14 cellular contexts compared by ENCODE assay signal in the genomic region with DNA sequence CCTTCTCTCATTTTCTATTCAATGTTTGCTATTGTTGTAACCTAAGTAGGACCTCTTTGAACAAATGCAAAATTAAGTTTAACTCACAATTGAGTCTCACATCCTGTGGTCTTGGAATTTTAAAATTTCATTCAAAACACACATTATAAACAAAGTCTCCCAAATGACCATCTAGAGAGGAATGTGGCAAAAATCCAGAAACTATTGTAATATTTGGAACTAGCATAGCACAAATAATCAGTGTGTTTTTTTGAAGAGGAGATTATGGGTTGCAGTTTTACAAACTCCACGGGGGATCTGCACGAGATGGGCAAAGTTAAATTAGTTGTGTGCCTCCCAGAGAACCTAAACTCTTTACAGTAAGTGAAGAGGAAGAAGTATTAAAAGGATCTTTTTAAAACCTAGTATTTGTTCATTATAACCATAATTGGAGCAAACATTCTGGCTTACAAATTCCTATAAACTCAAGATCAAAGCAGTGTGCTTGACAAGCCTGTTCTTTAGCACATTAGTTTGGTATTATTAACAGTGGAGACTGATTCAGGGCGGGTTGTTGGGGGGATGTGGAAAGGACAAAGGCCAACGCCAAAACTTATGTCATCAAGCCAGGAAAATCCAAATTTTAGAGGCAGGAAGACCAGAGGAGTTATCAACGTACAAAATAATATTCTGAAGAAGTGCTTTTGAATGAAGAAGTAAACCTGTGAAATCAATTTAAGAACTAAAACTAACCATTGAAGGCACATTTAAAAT.
DNase-seq lines count a peak whose midpoint lies in the region; ATAC-seq and TF ChIP-seq lines count a peak whose summit lies in the region.
"Had no signal": no experiment of that assay in that cellular context is flagged by ENCODE, and none has a peak within 500 bp of the region (broad histone marks: within the 10 kb centered on the region; RNA-seq: fewer than 3 reads in every experiment).

No MANE protein-coding gene starts in this region.

- H3K4me1 ChIP-seq in HAP-1 (peaks cover 43% of the 10 kb centered on the region), adipocyte (ENCODE audit: control insufficient read depth, insufficient read depth, low read length) (peaks cover 29% of the 10 kb centered on the region)

- ATAC-seq in GM21717 (IDR thresholded peaks at IDR 0.05; ENCODE audit: unreplicated experiment): no peak
- ATAC-seq: left colon had no signal

- H3K36me3 ChIP-seq in HAP-1 (replicated peaks): no peaks in the 10 kb centered on the region
- H3K36me3 ChIP-seq in adipocyte (ENCODE audit: control insufficient read depth, insufficient read depth, low read length, severe bottlenecking): no peaks in the 10 kb centered on the region
- H3K36me3 ChIP-seq: ovary had no signal

- TF ChIP-seq CTCF in AG09319 (IDR thresholded peaks at IDR 0.05; ENCODE audit: low read depth, low read length) (no peak), foreskin fibroblast (IDR thresholded peaks at IDR 0.05; ENCODE audit: low read depth, low read length) (no peak)

- in situ Hi-C loops in HAP-1 (cut with MboI; ENCODE audit: low sequenced_read_pairs): no loop called here

- H3K9me3 ChIP-seq in HAP-1 (no peaks in the 10 kb centered on the region), adipocyte (ENCODE audit: control insufficient read depth, low read length) (no peaks in the 10 kb centered on the region)
- H3K9me3 ChIP-seq: ovary had no signal

- H3K27ac ChIP-seq in caudate nucleus (ENCODE audit: low read depth, low read length): no peak overlapping the region
- H3K27ac ChIP-seq: ovary, RWPE1 had no signal

- no peaks in the 10 kb centered on the region; the same call in 1 of the 2 replicates for H3K27me3 ChIP-seq in HAP-1 (ENCODE audit: low read depth)
- no peaks in the 10 kb centered on the region for H3K27me3 ChIP-seq in adipocyte (replicated peaks; ENCODE audit: control insufficient read depth, insufficient read depth, low read length)
- H3K27me3 ChIP-seq: ovary had no signal

- DNase-seq in AG09319 (ENCODE audit: extremely low read depth, low read depth) (peak; percentile 46), HAP-1 (ENCODE audit: low spot score in 2 of 2) (peak; percentile 69 to 100), adipocyte (ENCODE audit: low read depth) (peak; percentile 89), foreskin fibroblast (peak; percentile 43 to 74), NCI-H748 treated with DMSO at 0.1 percent for 48 hours (lab: John Stamatoyannopoulos, UW) (no peak), DMS79 treated with DMSO at 0.1 percent for 48 hours (lab: John Stamatoyannopoulos, UW) (no peak), caudate nucleus (lab: John Stamatoyannopoulos, UW) (no peak)
- DNase-seq: activated B cell treated with CpG ODN at 0.5 μM for 24 hours; activated naive CD8-positive, alpha-beta T cell treated with anti-CD3 and anti-CD28 coated beads, Interleukin-2, amount 10 ng/mL, durations not matched to agents 7 days and 5 days; left colon; ovary; stimulated activated CD4-positive, alpha-beta T cell treated with anti-CD3 and anti-CD28 coated beads, Interleukin-4, amount 100 ng/mL, for 1 hour had no signal

- peak overlapping the region; percentile 64 for H3K9ac ChIP-seq in adipocyte (ENCODE audit: low read length)

- H3K4me3 ChIP-seq in HAP-1 (no peak overlapping the region), adipocyte (ENCODE audit: low read length) (peak overlapping the region; percentile 72), foreskin fibroblast (ENCODE audit: low read depth in 1 of 2, low read length in 2 of 2) (no peak overlapping the region)
- H3K4me3 ChIP-seq: ovary had no signal

Comparison
In these comparisons a context has a peak if more than half of its experiments do, and no peak if none do; other contexts are left out.
1. DNase-seq: peak in AG09319 (single experiment), HAP-1 (2 of 2), adipocyte (single experiment) and foreskin fibroblast (2 of 2); none in NCI-H748 treated with DMSO at 0.1 percent for 48 hours (single experiment), DMS79 treated with DMSO at 0.1 percent for 48 hours (single experiment) and caudate nucleus (0 of 61).